ENCODE assay signal across 8 cellular contexts in genomic region chr1:153921803-153922075, GRCh38. TPM values are rescaled to one million over a fixed set of nuclear protein-coding genes. Genes with fewer than 3 reads are reported as not detected.
DNase-seq lines count a peak whose midpoint lies in the region; ATAC-seq and TF ChIP-seq lines count a peak whose summit lies in the region.

No MANE protein-coding gene starts in this region.

- DNase-seq in Daoy (ENCODE audit: low read depth) = peak; percentile 25
- DNase-seq in NCI-H526 (lab: John Stamatoyannopoulos, UW) = peak; percentile 73 to 78
- DNase-seq in caudate nucleus (lab: John Stamatoyannopoulos, UW) = peak in 6 of 61 donors; percentile 24 to 54 (median 28)
- no peak for DNase-seq in lung (ENCODE audit: low spot score)
- DNase-seq in uterus = no peak
- no peak for DNase-seq in posterior vena cava (ENCODE audit: low spot score)

- ATAC-seq in lung (ENCODE audit: insufficient read depth, low FRiP score) (no peak), GM21723 (IDR thresholded peaks at IDR 0.05; ENCODE audit: unreplicated experiment) (no peak), HG03571 (IDR thresholded peaks at IDR 0.05; ENCODE audit: unreplicated experiment) (no peak)

- H3K9me3 ChIP-seq in lung (ENCODE audit: control insufficient read depth in 2 of 2, insufficient read depth in 1 of 2, low read length in 1 of 2) = no peaks in the 10 kb centered on the region
- H3K9me3 ChIP-seq in uterus = no peaks in the 10 kb centered on the region

- H3K27ac ChIP-seq in caudate nucleus (ENCODE audit: low read depth, low read length) = peak overlapping the region; percentile 58
- peak overlapping the region; percentile 56 to 65 for H3K27ac ChIP-seq in lung (ENCODE audit: low read depth in 1 of 2, low read length in 1 of 2)
- peak overlapping the region; percentile 88 to 97 for H3K27ac ChIP-seq in uterus

- peak overlapping the region; percentile 50 for H3K4me3 ChIP-seq in lung
- H3K4me3 ChIP-seq in uterus = peak overlapping the region; percentile 67 to 95

- peaks cover 6 to 21% of the 10 kb centered on the region in 2 donors for H3K4me1 ChIP-seq in lung (ENCODE audit: control insufficient read depth in 2 of 2, insufficient read depth in 2 of 2, low read length in 2 of 2)
- H3K4me1 ChIP-seq in uterus = peaks cover 4 to 13% of the 10 kb centered on the region in 2 donors

- 4% methylated on average over 10 of the region's 10 CpGs for WGBS in lung, 2 donors

- TF ChIP-seq CTCF in lung (IDR thresholded peaks at IDR 0.05; ENCODE audit: control extremely low read depth, extremely low read depth) = no peak
- no peak for TF ChIP-seq CTCF in uterus (IDR thresholded peaks at IDR 0.05)

- intact Hi-C loops in uterus (cut with DNase I; ENCODE audit: low total_unique reads) = no loop called here
- intact Hi-C loops in posterior vena cava (cut with DNase I) = loop anchor here in 1 of 2 donors (5.0 kb wide), 1 partner anchor 34 kb away; no protein-coding TSS in a partner anchor

- TF ChIP-seq POLR2A in uterus (IDR thresholded peaks at IDR 0.05) = no peak

- H3K36me3 ChIP-seq in lung (ENCODE audit: control insufficient read depth in 2 of 2, insufficient read depth in 2 of 2, low read length in 2 of 2) = peaks cover 0 to 2% of the 10 kb centered on the region in 2 donors
- H3K36me3 ChIP-seq in uterus = no peaks in the 10 kb centered on the region

- H3K27me3 ChIP-seq in lung (ENCODE audit: control insufficient read depth, insufficient read depth) (no peaks in the 10 kb centered on the region), uterus (no peaks in the 10 kb centered on the region)

RNA-seq across cellular contexts. Expression of gene GATAD2B, which starts 1.0 kb away (rescaled TPM):
- total RNA-seq in Daoy (2014; rRNA removed; shearing (Covaris generic)) = 3.9 and 6.0 TPM in 2 replicates
- total RNA-seq in lung (10 to 100 TPM; 20.8 to 41.7 TPM), uterus (10 to 100 TPM in 3 of 4 donors, 1 to 10 TPM in 1; 7.1 to 79.0 (median 26.6) TPM), posterior vena cava (10 to 100 TPM; 33.5 to 43.5 TPM)
- 1 to 10 TPM; 4.6 to 6.0 TPM for polyA plus RNA-seq in lung

RNA-seq across cellular contexts. Expression of gene DENND4B, which starts 24.8 kb away (rescaled TPM):
- 6.5 and 6.6 TPM in 2 replicates for total RNA-seq in Daoy (2014; rRNA removed; shearing (Covaris generic))
- total RNA-seq in lung (10 to 100 TPM; 40.5 to 84.7 TPM), uterus (10 to 100 TPM in 3 of 4 donors, 1 to 10 TPM in 1; 5.6 to 94.9 (median 30.1) TPM), posterior vena cava (10 to 100 TPM; 41.7 to 47.5 TPM)
- polyA plus RNA-seq in lung = 10 to 100 TPM; 57.2 to 61.6 TPM

RNA-seq across cellular contexts. Expression of gene CRTC2, which starts 36.7 kb away (rescaled TPM):
- total RNA-seq in Daoy (2014; rRNA removed; shearing (Covaris generic)) = 7.2 and 10.1 TPM in 2 replicates
- total RNA-seq in lung = 10 to 100 TPM; 17.7 to 48.7 TPM
- 10 to 100 TPM; 41.9 to 43.2 TPM for polyA plus RNA-seq in lung
- total RNA-seq in uterus = 10 to 100 TPM in 2 of 4 donors, 1 to 10 TPM in 2; 5.9 to 57.2 (median 15.5) TPM
- 10 to 100 TPM; 26.6 to 31.0 TPM for total RNA-seq in posterior vena cava

RNA-seq across cellular contexts. Expression of gene SLC39A1, which starts 41.6 kb away (rescaled TPM):
- total RNA-seq in Daoy (2014; rRNA removed; shearing (Covaris generic)) = 127 and 130 TPM in 2 replicates
- total RNA-seq in lung (100 to 1,000 TPM in 1 of 2 donors, 10 to 100 TPM in 1; 73.4 to 141 TPM), uterus (10 to 100 TPM; 66.3 to 96.2 (median 83.6) TPM), posterior vena cava (10 to 100 TPM; 76.5 to 79.5 TPM)
- polyA plus RNA-seq in lung = 100 to 1,000 TPM; 103 to 247 TPM

RNA-seq across cellular contexts. Expression of gene CREB3L4, which starts 46.0 kb away (rescaled TPM):
- 3.5 and 5.0 TPM in 2 replicates for total RNA-seq in Daoy (2014; rRNA removed; shearing (Covaris generic))
- total RNA-seq in lung = 10 to 100 TPM; 13.6 to 21.8 TPM
- 10 to 100 TPM in 1 of 2 donors, 1 to 10 TPM in 1; 9.5 to 13.7 TPM for polyA plus RNA-seq in lung
- total RNA-seq in uterus = 10 to 100 TPM in 3 of 4 donors, 1 to 10 TPM in 1; 1.8 to 16.1 (median 13.0) TPM
- total RNA-seq in posterior vena cava = 1 to 10 TPM; 3.2 to 5.3 TPM

Comparison
In these comparisons a context has a peak if more than half of its experiments do, and no peak if none do; other contexts are left out.
1. DNase-seq: peak in Daoy (single experiment) and NCI-H526 (2 of 2); none in lung (single experiment), uterus (0 of 2) and posterior vena cava (single experiment).
2. Peak in every context shown above with its lines, with median percentiles within 50 percentile points of each other: H3K27ac ChIP-seq.